17 cellular contexts compared by ENCODE assay signal in the genomic region with DNA sequence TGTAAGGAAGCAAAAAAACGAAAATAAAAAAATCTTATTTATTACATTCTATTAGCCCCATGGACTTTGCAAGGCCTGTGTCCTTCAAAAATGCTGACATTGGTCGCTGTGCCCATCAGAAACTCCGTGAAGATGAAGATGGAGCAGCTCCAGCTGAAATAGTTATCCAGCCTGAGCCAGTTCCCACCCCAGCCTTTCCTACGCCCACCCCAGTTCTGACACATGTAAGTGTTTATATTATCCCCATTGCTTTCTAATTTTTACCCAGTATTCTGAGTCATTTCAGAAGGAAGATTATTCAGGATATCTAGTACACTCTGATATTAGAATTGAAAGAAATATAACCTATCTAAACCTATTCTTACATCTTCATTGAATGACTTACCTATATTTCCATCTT.
A peak's percentile ranks its signal among the peaks of the same experiment; 100 is the strongest.
DNase-seq lines count a peak whose midpoint lies in the region; ATAC-seq lines count a peak whose summit lies in the region.
"Had no signal": no experiment of that assay in that cellular context is flagged by ENCODE, and none has a peak within 500 bp of the region (broad histone marks: within the 10 kb centered on the region; RNA-seq: fewer than 3 reads in every experiment).

No MANE protein-coding gene starts in this region.

- H3K27ac Mint-ChIP-seq in T-helper 1 cell treated with Interleukin-12 subunit alpha and Interleukin-12 subunit beta and Interleukin-4 antibody, amounts not matched to agents 30 μg/mL and 1 μg/mL, for 36 hours = peak overlapping the region; percentile 20
- H3K27ac Mint-ChIP-seq in dendritic cell treated with granulocyte-macrophage colony-stimulating factor and Interleukin-4, amounts not matched to agents 40 ng/mL and 50 ng/mL, for 4 days = peak overlapping the region; percentile 39
- H3K27ac Mint-ChIP-seq in activated CD8-positive, alpha-beta memory T cell treated with anti-CD3 and anti-CD28 coated beads, Interleukin-2, amount 10 ng/mL, durations not matched to agents 7 days and 5 days = no peak overlapping the region

- CTCF ChIA-PET in activated CD8-positive, alpha-beta memory T cell treated with anti-CD3 and anti-CD28 coated beads, Interleukin-2, amount 10 ng/mL, durations not matched to agents 7 days and 5 days (lab: Charles Lee) = interaction anchor here (1.4 to 4.1 kb wide), 2 partner anchors 9 to 256 kb away, joined by 3 to 13 read pairs; no protein-coding TSS in a partner anchor

- peaks cover 3% of the 10 kb centered on the region for H3K36me3 Mint-ChIP-seq in T-helper 1 cell treated with Interleukin-12 subunit alpha and Interleukin-12 subunit beta and Interleukin-4 antibody, amounts not matched to agents 30 μg/mL and 1 μg/mL, for 36 hours (ENCODE audit: low read depth)
- H3K36me3 Mint-ChIP-seq in dendritic cell treated with granulocyte-macrophage colony-stimulating factor and Interleukin-4, amounts not matched to agents 40 ng/mL and 50 ng/mL, for 4 days (ENCODE audit: low read depth) = peaks cover 19% of the 10 kb centered on the region
- no peaks in the 10 kb centered on the region for H3K36me3 Mint-ChIP-seq in activated CD8-positive, alpha-beta memory T cell treated with anti-CD3 and anti-CD28 coated beads, Interleukin-2, amount 10 ng/mL, durations not matched to agents 7 days and 5 days

- no peak overlapping the region for H3K4me3 Mint-ChIP-seq in T-helper 1 cell treated with Interleukin-12 subunit alpha and Interleukin-12 subunit beta and Interleukin-4 antibody, amounts not matched to agents 30 μg/mL and 1 μg/mL, for 36 hours
- no peak overlapping the region for H3K4me3 Mint-ChIP-seq in dendritic cell treated with granulocyte-macrophage colony-stimulating factor and Interleukin-4, amounts not matched to agents 40 ng/mL and 50 ng/mL, for 4 days
- H3K4me3 Mint-ChIP-seq in activated CD8-positive, alpha-beta memory T cell treated with anti-CD3 and anti-CD28 coated beads, Interleukin-2, amount 10 ng/mL, durations not matched to agents 7 days and 5 days = no peak overlapping the region

- intact Hi-C loops in dendritic cell treated with granulocyte-macrophage colony-stimulating factor and Interleukin-4, amounts not matched to agents 40 ng/mL and 50 ng/mL, for 4 days (cut with micrococcal nuclease) = no loop called here

- no peak for DNase-seq in T-helper 1 cell
- peak; percentile 34 for DNase-seq in MG63
- DNase-seq in putamen (ENCODE audit: low spot score) = peak; percentile 54
- DNase-seq in NCI-H1105 treated with DMSO at 0.1 percent for 48 hours (lab: John Stamatoyannopoulos, UW) = no peak
- DNase-seq in MV-4-11 (lab: John Stamatoyannopoulos, UW) = no peak
- DNase-seq in activated CD8-positive, alpha-beta memory T cell treated with anti-CD3 and anti-CD28 coated beads, Interleukin-2, amount 10 ng/mL, durations not matched to agents 7 days and 5 days = no peak
- DNase-seq: 8988T; activated CD4-positive, alpha-beta T cell treated with anti-CD3 and anti-CD28 coated beads for 4 hours; H7; NCI-H1048; NCI-H774; Right ventricle myocardium superior; T-helper 9 cell; thyroid gland had no signal

- H3K36me3 ChIP-seq in MG63 = peaks cover 6% of the 10 kb centered on the region
- H3K36me3 ChIP-seq: thyroid gland had no signal

- H3K4me1 Mint-ChIP-seq in T-helper 1 cell treated with Interleukin-12 subunit alpha and Interleukin-12 subunit beta and Interleukin-4 antibody, amounts not matched to agents 30 μg/mL and 1 μg/mL, for 36 hours (ENCODE audit: low read depth) = peaks cover 37% of the 10 kb centered on the region
- peaks cover 29% of the 10 kb centered on the region for H3K4me1 Mint-ChIP-seq in dendritic cell treated with granulocyte-macrophage colony-stimulating factor and Interleukin-4, amounts not matched to agents 40 ng/mL and 50 ng/mL, for 4 days (ENCODE audit: low read depth)
- H3K4me1 Mint-ChIP-seq in activated CD8-positive, alpha-beta memory T cell treated with anti-CD3 and anti-CD28 coated beads, Interleukin-2, amount 10 ng/mL, durations not matched to agents 7 days and 5 days = peaks cover 29% of the 10 kb centered on the region

- H3K27me3 Mint-ChIP-seq in T-helper 1 cell treated with Interleukin-12 subunit alpha and Interleukin-12 subunit beta and Interleukin-4 antibody, amounts not matched to agents 30 μg/mL and 1 μg/mL, for 36 hours (ENCODE audit: low read depth) = no peaks in the 10 kb centered on the region
- H3K27me3 Mint-ChIP-seq in dendritic cell treated with granulocyte-macrophage colony-stimulating factor and Interleukin-4, amounts not matched to agents 40 ng/mL and 50 ng/mL, for 4 days = no peaks in the 10 kb centered on the region
- no peaks in the 10 kb centered on the region for H3K27me3 Mint-ChIP-seq in activated CD8-positive, alpha-beta memory T cell treated with anti-CD3 and anti-CD28 coated beads, Interleukin-2, amount 10 ng/mL, durations not matched to agents 7 days and 5 days

- ATAC-seq in activated CD8-positive, alpha-beta memory T cell treated with anti-CD3 and anti-CD28 coated beads, Interleukin-2, amount 10 ng/mL, durations not matched to agents 7 days and 5 days = no peak

- H3K4me3 ChIP-seq in MG63 = no peak overlapping the region
- H3K4me3 ChIP-seq: right atrium auricular region, thyroid gland had no signal

- no peaks in the 10 kb centered on the region for H3K9me3 Mint-ChIP-seq in T-helper 1 cell treated with Interleukin-12 subunit alpha and Interleukin-12 subunit beta and Interleukin-4 antibody, amounts not matched to agents 30 μg/mL and 1 μg/mL, for 36 hours
- H3K9me3 Mint-ChIP-seq in dendritic cell treated with granulocyte-macrophage colony-stimulating factor and Interleukin-4, amounts not matched to agents 40 ng/mL and 50 ng/mL, for 4 days = no peaks in the 10 kb centered on the region
- no peaks in the 10 kb centered on the region for H3K9me3 Mint-ChIP-seq in activated CD8-positive, alpha-beta memory T cell treated with anti-CD3 and anti-CD28 coated beads, Interleukin-2, amount 10 ng/mL, durations not matched to agents 7 days and 5 days (ENCODE audit: low read depth)

- H3K27me3 ChIP-seq in MG63 = no peaks in the 10 kb centered on the region
- H3K27me3 ChIP-seq: right atrium auricular region, thyroid gland had no signal

- H3K9me3 ChIP-seq in MG63 = no peaks in the 10 kb centered on the region; the same call in 1 of the 2 replicates
- H3K9me3 ChIP-seq: right atrium auricular region, thyroid gland had no signal

Comparison
In these comparisons a context has a peak if more than half of its experiments do, and no peak if none do; other contexts are left out.
1. DNase-seq: peak in MG63 (single experiment) and putamen (single experiment); none in T-helper 1 cell (0 of 5), NCI-H1105 treated with DMSO at 0.1 percent for 48 hours (single experiment), MV-4-11 (single experiment) and activated CD8-positive, alpha-beta memory T cell treated with anti-CD3 and anti-CD28 coated beads, Interleukin-2, amount 10 ng/mL, durations not matched to agents 7 days and 5 days (single experiment).